ENCODE assay signal across 19 cellular contexts in the genomic region with DNA sequence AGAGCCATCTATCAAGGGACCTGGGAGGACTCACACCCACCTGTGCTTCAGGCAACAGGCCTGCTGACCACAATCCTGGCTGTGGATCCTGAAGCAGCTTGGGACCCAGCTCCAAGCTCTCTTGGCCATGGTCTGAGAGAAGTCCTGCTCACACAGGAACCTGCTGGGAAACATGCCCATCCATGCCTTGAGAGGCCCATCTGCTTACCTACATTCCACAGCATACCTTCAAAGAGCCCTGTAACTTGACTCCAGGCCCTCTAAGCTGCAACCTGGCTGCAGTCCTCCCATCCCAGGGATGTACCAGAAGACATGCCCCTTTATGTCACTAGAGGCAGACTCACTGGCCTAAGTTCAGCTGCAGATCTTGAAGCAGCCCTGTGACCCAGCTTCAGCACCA.
DNase-seq lines count a peak whose midpoint lies in the region; ATAC-seq, FAIRE-seq and TF ChIP-seq lines count a peak whose summit lies in the region.
"Had no signal": no experiment of that assay in that cellular context is flagged by ENCODE, and none has a peak within 500 bp of the region (broad histone marks: within the 10 kb centered on the region; RNA-seq: fewer than 3 reads in every experiment).

No MANE protein-coding gene starts in this region.

- no peak for FAIRE-seq in D721Med (lab: Jason Lieb, UNC)
- FAIRE-seq: A204.1 had no signal

- H3K27me3 Mint-ChIP-seq in activated T-cell treated with anti-CD3 and anti-CD28 coated beads, Interleukin-2, amount 50 U/mL, for 4 hours (ENCODE audit: low read depth): no peaks in the 10 kb centered on the region
- H3K27me3 Mint-ChIP-seq: CD4-positive, alpha-beta memory T cell had no signal

- peaks cover 33% of the 10 kb centered on the region for H3K4me1 Mint-ChIP-seq in activated T-cell treated with anti-CD3 and anti-CD28 coated beads, Interleukin-2, amount 50 U/mL, for 4 hours (ENCODE audit: low read depth)

- H3K4me3 Mint-ChIP-seq in activated T-cell treated with anti-CD3 and anti-CD28 coated beads, Interleukin-2, amount 50 U/mL, for 4 hours: no peak overlapping the region
- H3K4me3 Mint-ChIP-seq: CD4-positive, alpha-beta memory T cell had no signal

- DNase-seq in cardiac septum (ENCODE audit: low spot score) (peak; percentile 71), Right ventricle myocardium superior (no peak), SW480 (ENCODE audit: low spot score) (peak; percentile 20), iPS DF 19.7 (ENCODE audit: low read depth, low spot score) (peak; percentile 17), ACHN (no peak), D721Med (ENCODE audit: insufficient read length, low spot score) (no peak)
- no peak for DNase-seq in activated T-cell treated with anti-CD3 and anti-CD28 coated beads, Interleukin-2, amount 50 U/mL, for 4 hours
- DNase-seq: Calu3; CD4-positive, alpha-beta memory T cell; DMS79 treated with DMSO at 0.1 percent for 48 hours; KBM-7; NCI-H1417; NCI-H187; NCI-H2171; NCI-H748 treated with DMSO at 0.1 percent for 48 hours; SHP77 treated with DMSO at 0.1 percent for 48 hours; SK-N-SH; T-helper 1 cell had no signal

- in situ Hi-C loops in ACHN (cut with HindIII; ENCODE audit: low pct_ligation_motif_present, low pct_unique_long_range_greater_than_20kb, low sequenced_read_pairs): no loop called here

- intact Hi-C loops in cardiac septum (cut with DNase I) (no loop called here), Right ventricle myocardium superior (cut with DNase I) (no loop called here)

- peaks cover 7% of the 10 kb centered on the region for H3K9me3 Mint-ChIP-seq in activated T-cell treated with anti-CD3 and anti-CD28 coated beads, Interleukin-2, amount 50 U/mL, for 4 hours

- no peak for TF ChIP-seq CTCF in D721Med (IDR thresholded peaks at IDR 0.05; ENCODE audit: insufficient read depth, missing control alignments)

- no peak for ATAC-seq in Right ventricle myocardium superior (ENCODE audit: poor library complexity)
- no peak for ATAC-seq in activated T-cell treated with anti-CD3 and anti-CD28 coated beads, Interleukin-2, amount 50 U/mL, for 4 hours

- peaks cover 33% of the 10 kb centered on the region for H3K36me3 Mint-ChIP-seq in activated T-cell treated with anti-CD3 and anti-CD28 coated beads, Interleukin-2, amount 50 U/mL, for 4 hours (ENCODE audit: insufficient read depth)

Comparison
In these comparisons a context has a peak if more than half of its experiments do, and no peak if none do; other contexts are left out.
1. DNase-seq: peak in cardiac septum (single experiment), SW480 (single experiment) and iPS DF 19.7 (single experiment); none in Right ventricle myocardium superior (single experiment), ACHN (single experiment), activated T-cell treated with anti-CD3 and anti-CD28 coated beads, Interleukin-2, amount 50 U/mL, for 4 hours (single experiment) and D721Med (single experiment).